In genomic region chr12:110200124-110200417, GRCh38 we compare ENCODE assay signal across 1 cellular context.
TF ChIP-seq lines count a peak whose summit lies in the region.

No MANE protein-coding gene starts in this region.

TF ChIP-seq in HepG2, 621 proteins besides CTCF, POLR2A, EP300 and RAD21 (continued from another document and continues in another):
- TF ChIP-seq HMG20A (CRISPR knock-in tag; IDR thresholded peaks at IDR 0.05; ENCODE audit: borderline replicate concordance) (0 out of 2 replicates have a peak, but pooled peaks have one; percentile 3), CEBPB (IDR thresholded peaks at IDR 0.05; ENCODE audit: borderline replicate concordance, low read depth, low read length) (peak; percentile 53; the same call in 1 of the 2 replicates), ZNF276 (CRISPR knock-in tag; IDR thresholded peaks at IDR 0.05; ENCODE audit: low read depth) (no peak), ZNF512B (CRISPR knock-in tag; IDR thresholded peaks at IDR 0.05; ENCODE audit: borderline replicate concordance) (no peak), ZNF468 (CRISPR knock-in tag; IDR thresholded peaks at IDR 0.05) (no peak), ZNF34 (CRISPR knock-in tag; IDR thresholded peaks at IDR 0.05; ENCODE audit: borderline replicate concordance) (no peak), FOSL2 (CRISPR knock-in tag; IDR thresholded peaks at IDR 0.05) (no peak), ZNF264 (CRISPR knock-in tag; IDR thresholded peaks at IDR 0.05) (no peak), NKX3-1 (CRISPR knock-in tag; IDR thresholded peaks at IDR 0.05) (no peak), CCAR2 (optimal IDR thresholded peaks at IDR 0.05; ENCODE audit: low read depth, low read length) (no peak), ZKSCAN5 (CRISPR knock-in tag; IDR thresholded peaks at IDR 0.05) (no peak), KDM6A (CRISPR knock-in tag; IDR thresholded peaks at IDR 0.05; ENCODE audit: low read depth) (no peak), TP53 (CRISPR knock-in tag; conservative IDR thresholded peaks at IDR 0.05) (no peak), ZNF20 (CRISPR knock-in tag; IDR thresholded peaks at IDR 0.05) (no peak), ZNF430 (CRISPR knock-in tag; IDR thresholded peaks at IDR 0.05) (no peak), CHCHD3 (CRISPR knock-in tag; IDR thresholded peaks at IDR 0.05) (no peak), ZNF678 (CRISPR knock-in tag; IDR thresholded peaks at IDR 0.05) (no peak), ZNF484 (CRISPR knock-in tag; IDR thresholded peaks at IDR 0.05; ENCODE audit: borderline replicate concordance, low read depth) (no peak), AHDC1 (CRISPR knock-in tag; IDR thresholded peaks at IDR 0.05; ENCODE audit: borderline replicate concordance) (0 out of 2 replicates have a peak, but pooled peaks have one; percentile 10), ZBTB20 (CRISPR knock-in tag; IDR thresholded peaks at IDR 0.05; ENCODE audit: borderline replicate concordance, low read depth) (peak; percentile 38; the same call in 1 of the 2 replicates), ATF5 (CRISPR knock-in tag; IDR thresholded peaks at IDR 0.05; ENCODE audit: low read depth) (no peak), MIER3 (CRISPR knock-in tag; IDR thresholded peaks at IDR 0.05; ENCODE audit: borderline replicate concordance) (0 out of 2 replicates have a peak, but pooled peaks have one; percentile 3), ZNF605 (CRISPR knock-in tag; IDR thresholded peaks at IDR 0.05) (no peak), PAXIP1 (CRISPR knock-in tag; conservative IDR thresholded peaks at IDR 0.05) (no peak), ARID5B (CRISPR knock-in tag; IDR thresholded peaks at IDR 0.05) (no peak), NCOA5 (CRISPR knock-in tag; IDR thresholded peaks at IDR 0.05) (no peak), RXRA (CRISPR knock-in tag; IDR thresholded peaks at IDR 0.05) (no peak), ZNF3 (CRISPR knock-in tag; IDR thresholded peaks at IDR 0.05) (no peak), MEIS1 (CRISPR knock-in tag; IDR thresholded peaks at IDR 0.05; ENCODE audit: borderline replicate concordance) (no peak), ZNF557 (CRISPR knock-in tag; IDR thresholded peaks at IDR 0.05) (no peak), ZMAT3 (CRISPR knock-in tag; conservative IDR thresholded peaks at IDR 0.05) (no peak), ARID3A (IDR thresholded peaks at IDR 0.05; ENCODE audit: low read depth, low read length) (0 out of 2 replicates have a peak, but pooled peaks have one; percentile 27), ZNF383 (CRISPR knock-in tag; IDR thresholded peaks at IDR 0.05; ENCODE audit: borderline replicate concordance) (no peak), BORCS8-MEF2B (CRISPR knock-in tag; IDR thresholded peaks at IDR 0.05) (no peak), ZFY (CRISPR knock-in tag; IDR thresholded peaks at IDR 0.05) (no peak), THAP11 (CRISPR knock-in tag; IDR thresholded peaks at IDR 0.05) (no peak), CEBPG (CRISPR knock-in tag; IDR thresholded peaks at IDR 0.05) (peak; percentile 18; the same call in 1 of the 2 replicates), ZNF674 (CRISPR knock-in tag; IDR thresholded peaks at IDR 0.05; ENCODE audit: low read depth) (no peak), CREM (IDR thresholded peaks at IDR 0.05) (no peak), CREM (CRISPR knock-in tag; IDR thresholded peaks at IDR 0.05) (no peak), FOXA1 (IDR thresholded peaks at IDR 0.05) (no peak), FOXA1 (CRISPR knock-in tag; IDR thresholded peaks at IDR 0.05) (0 out of 2 replicates have a peak, but pooled peaks have one; percentile 45), AKAP8 (CRISPR knock-in tag; IDR thresholded peaks at IDR 0.05) (no peak), ATF3 (CRISPR knock-in tag; IDR thresholded peaks at IDR 0.05) (no peak), ZFP62 (CRISPR knock-in tag; IDR thresholded peaks at IDR 0.05) (no peak)
